Comparison of ENCODE assay signal across 11 cellular contexts in the genomic region with DNA sequence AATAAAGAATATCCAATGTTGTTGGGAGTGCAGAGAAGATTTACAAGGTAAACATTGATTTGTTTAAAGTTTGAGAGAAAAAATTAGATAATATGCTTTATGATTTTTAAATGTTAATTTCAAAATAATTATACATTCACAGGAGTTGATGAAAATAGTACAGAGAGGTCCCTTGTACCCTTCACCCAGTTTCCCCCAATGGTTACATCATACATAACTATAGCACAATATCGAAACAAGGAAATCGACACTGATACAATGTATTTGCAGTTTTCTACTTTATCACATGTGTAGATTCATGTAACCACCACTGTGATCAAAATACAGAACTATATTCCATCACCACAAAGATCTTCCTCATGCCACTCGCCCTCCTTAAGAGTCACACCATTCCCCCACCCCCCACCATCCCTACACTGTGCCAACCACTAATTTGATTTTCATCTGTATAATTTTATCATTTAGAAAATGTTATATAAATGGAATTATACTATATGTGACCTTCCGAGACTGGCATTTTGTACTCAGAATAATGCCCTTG. TPM values are rescaled to one million over a fixed set of nuclear protein-coding genes. Genes with fewer than 3 reads are reported as not detected.
"Had no signal": no experiment of that assay in that cellular context is flagged by ENCODE, and none has a peak within 500 bp of the region (broad histone marks: within the 10 kb centered on the region; RNA-seq: fewer than 3 reads in every experiment).

No MANE protein-coding gene starts in this region.

- H3K4me2 ChIP-seq: GM23338 had no signal

- H3K4me1 ChIP-seq: HAP-1 had no signal

- H2AFZ ChIP-seq: GM23248 had no signal

- ATAC-seq: GM23338, HCT116 had no signal

- H3K4me3 ChIP-seq: GM23248, GM23338, HAP-1 had no signal

- H3K27ac ChIP-seq: GM23248 had no signal

- H3K36me3 ChIP-seq: HAP-1 had no signal

- DNase-seq: GM23248, GOT3, H7, H9, HCEC 1CT, HFFc6 had no signal

- H3K9me3 ChIP-seq: HAP-1 had no signal

RNA-seq across cellular contexts. Expression of a gene that starts 11.7 kb away (rescaled TPM):
- total RNA-seq: GM23248, H7, HFFc6 had no signal

RNA-seq across cellular contexts. Expression of a gene that starts 21.0 kb away (rescaled TPM):
- total RNA-seq: GM23248, GM23338, H1, H4, H7, H9, HFFc6 had no signal

RNA-seq across cellular contexts. Expression of a gene that starts 56.3 kb away (rescaled TPM):
- total RNA-seq: GM23248, GM23338, H1, H4, H7, H9, HFFc6 had no signal
